Comparison of ENCODE assay signal across 16 cellular contexts in genomic region chr2:3251974-3252373, GRCh38.
"Had no signal": no experiment of that assay in that cellular context is flagged by ENCODE, and none has a peak within 500 bp of the region (broad histone marks: within the 10 kb centered on the region; RNA-seq: fewer than 3 reads in every experiment).

No MANE protein-coding gene starts in this region.

- H3K27ac ChIP-seq: ascending aorta, gastroesophageal sphincter, lower lobe of right lung, neural progenitor cell, pancreas, tibial nerve had no signal

- DNase-seq: activated CD4-positive, alpha-beta memory T cell treated with anti-CD3 and anti-CD28 coated beads for 36 hours; activated naive CD4-positive, alpha-beta T cell; activated T-cell treated with anti-CD3 and anti-CD28 coated beads, Interleukin-2, amount 50 U/mL, for 72 hours; caudate nucleus; cortex of kidney; effector CD8-positive, alpha-beta T cell; hypothalamus; lower lobe of right lung; pancreas; retina; SW 1271 had no signal

- H3K9me3 ChIP-seq: pancreas had no signal

- H3K27ac Mint-ChIP-seq: activated CD4-positive, alpha-beta memory T cell treated with anti-CD3 and anti-CD28 coated beads for 36 hours; activated T-cell treated with anti-CD3 and anti-CD28 coated beads, Interleukin-2, amount 50 U/mL, for 72 hours; mesothelial cell of epicardium; neural progenitor cell had no signal

- H3K4me1 ChIP-seq: ascending aorta, gastroesophageal sphincter, lower lobe of right lung, neural progenitor cell, pancreas, tibial nerve had no signal

- ATAC-seq: activated T-cell treated with anti-CD3 and anti-CD28 coated beads, Interleukin-2, amount 50 U/mL, for 72 hours; gastroesophageal sphincter; lower lobe of right lung; pancreas had no signal

- H3K36me3 ChIP-seq: neural progenitor cell, pancreas had no signal

- H3K27me3 ChIP-seq: ascending aorta, gastroesophageal sphincter, neural progenitor cell, pancreas, tibial nerve had no signal

- H3K4me3 ChIP-seq: ascending aorta, gastroesophageal sphincter, lower lobe of right lung, neural progenitor cell, pancreas, tibial nerve had no signal

- H3K4me3 Mint-ChIP-seq: activated CD4-positive, alpha-beta memory T cell treated with anti-CD3 and anti-CD28 coated beads for 36 hours; activated T-cell treated with anti-CD3 and anti-CD28 coated beads, Interleukin-2, amount 50 U/mL, for 72 hours; mesothelial cell of epicardium; neural progenitor cell had no signal

- H3K27me3 Mint-ChIP-seq: activated CD4-positive, alpha-beta memory T cell treated with anti-CD3 and anti-CD28 coated beads for 36 hours had no signal

- H3K4me1 Mint-ChIP-seq: mesothelial cell of epicardium had no signal
